1 cellular context compared by ENCODE assay signal in the genomic region with DNA sequence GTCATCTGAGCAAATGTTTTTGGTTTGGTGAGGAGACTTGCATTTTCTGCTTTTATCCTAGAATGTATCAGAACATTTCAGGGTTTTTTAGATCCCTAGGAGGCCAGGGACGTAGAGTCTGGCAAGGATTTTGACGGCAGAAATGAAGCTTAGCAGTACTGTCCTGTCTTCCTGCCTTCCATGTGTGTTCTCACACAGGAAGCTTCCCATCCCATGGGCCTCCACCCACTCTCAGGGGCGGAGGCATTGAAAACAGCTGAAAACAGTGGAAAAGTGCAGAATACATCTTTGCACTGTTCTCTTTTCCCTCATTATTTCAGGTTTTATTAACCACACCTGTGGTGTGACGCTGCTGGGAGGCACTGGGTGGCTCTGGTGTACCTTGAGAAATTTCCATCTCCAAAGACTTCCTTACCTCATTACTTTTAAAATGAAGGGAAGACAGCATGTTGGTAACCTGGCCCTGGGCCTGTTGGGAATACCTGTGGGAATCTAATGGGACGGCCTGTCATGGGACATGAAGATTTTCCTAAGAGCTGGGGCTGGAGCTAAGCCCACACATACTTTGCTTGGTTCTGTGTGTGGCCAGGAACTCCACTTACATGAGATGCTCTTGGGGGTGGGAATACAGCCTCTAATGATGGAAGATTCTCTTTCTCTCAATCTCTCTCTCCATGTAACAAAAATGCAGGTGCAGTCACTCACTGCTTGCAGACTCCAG.
TF ChIP-seq lines count a peak whose summit lies in the region.

No MANE protein-coding gene starts in this region.

TF ChIP-seq in IMR-90, 13 proteins besides CTCF, POLR2A, EP300 and RAD21:
- TF ChIP-seq ELK1 (IDR thresholded peaks at IDR 0.05; ENCODE audit: borderline replicate concordance, low read depth, low read length) (no peak), BHLHE40 (IDR thresholded peaks at IDR 0.05; ENCODE audit: low read depth, low read length) (no peak), NFE2L2 (IDR thresholded peaks at IDR 0.05; ENCODE audit: low read depth, low read length) (no peak), MXI1 (IDR thresholded peaks at IDR 0.05; ENCODE audit: borderline replicate concordance, low read depth, low read length) (no peak), FOS (IDR thresholded peaks at IDR 0.05; ENCODE audit: low read depth, low read length) (no peak), MAFK (IDR thresholded peaks at IDR 0.05; ENCODE audit: low read depth, low read length) (no peak), CHD1 (IDR thresholded peaks at IDR 0.05; ENCODE audit: low read depth, low read length) (no peak), MAZ (IDR thresholded peaks at IDR 0.05; ENCODE audit: borderline replicate concordance, low read depth, low read length) (no peak)
